1 cellular context compared by ENCODE assay signal in genomic region chr11:75786101-75786736, GRCh38.
A peak's percentile ranks its signal among the peaks of the same experiment; 100 is the strongest.
TF ChIP-seq lines count a peak whose summit lies in the region.

No MANE protein-coding gene starts in this region.

TF ChIP-seq in GM12878, 131 proteins besides CTCF, POLR2A, EP300 and RAD21:
- TF ChIP-seq NBN (IDR thresholded peaks at IDR 0.05) (0 out of 2 replicates have a peak, but pooled peaks have one; percentile 44), PKNOX1 (IDR thresholded peaks at IDR 0.05) (no peak), NRF1 (conservative IDR thresholded peaks at IDR 0.05; ENCODE audit: low read depth, low read length) (no peak), ZNF24 (IDR thresholded peaks at IDR 0.05) (no peak), BHLHE40 (IDR thresholded peaks at IDR 0.05; ENCODE audit: borderline replicate concordance in 1 of 2, low read depth in 2 of 2, low read length in 1 of 2) (peak in 1 of 2 experiments; percentile 56; a peak in 1 of 4 replicates), SUZ12 (IDR thresholded peaks at IDR 0.05; ENCODE audit: unreplicated experiment) (no peak), MTA2 (IDR thresholded peaks at IDR 0.05; ENCODE audit: low read depth) (0 out of 2 replicates have a peak, but pooled peaks have one; percentile 28), HDGF (IDR thresholded peaks at IDR 0.05) (peak; percentile 47; the same call in 1 of the 2 replicates), E2F8 (IDR thresholded peaks at IDR 0.05; ENCODE audit: low read depth, partially characterized antibody) (no peak), PAX8 (IDR thresholded peaks at IDR 0.05) (no peak), DPF2 (IDR thresholded peaks at IDR 0.05) (peak; percentile 47; the same call in 1 of the 2 replicates)
- TF ChIP-seq, protein P1, sequence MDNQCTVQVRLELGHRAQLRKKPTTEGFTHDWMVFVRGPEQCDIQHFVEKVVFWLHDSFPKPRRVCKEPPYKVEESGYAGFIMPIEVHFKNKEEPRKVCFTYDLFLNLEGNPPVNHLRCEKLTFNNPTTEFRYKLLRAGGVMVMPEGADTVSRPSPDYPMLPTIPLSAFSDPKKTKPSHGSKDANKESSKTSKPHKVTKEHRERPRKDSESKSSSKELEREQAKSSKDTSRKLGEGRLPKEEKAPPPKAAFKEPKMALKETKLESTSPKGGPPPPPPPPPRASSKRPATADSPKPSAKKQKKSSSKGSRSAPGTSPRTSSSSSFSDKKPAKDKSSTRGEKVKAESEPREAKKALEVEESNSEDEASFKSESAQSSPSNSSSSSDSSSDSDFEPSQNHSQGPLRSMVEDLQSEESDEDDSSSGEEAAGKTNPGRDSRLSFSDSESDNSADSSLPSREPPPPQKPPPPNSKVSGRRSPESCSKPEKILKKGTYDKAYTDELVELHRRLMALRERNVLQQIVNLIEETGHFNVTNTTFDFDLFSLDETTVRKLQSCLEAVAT (IDR thresholded peaks at IDR 0.05): 0 out of 2 replicates have a peak, but pooled peaks have one; percentile 25
- TF ChIP-seq, protein P2, sequence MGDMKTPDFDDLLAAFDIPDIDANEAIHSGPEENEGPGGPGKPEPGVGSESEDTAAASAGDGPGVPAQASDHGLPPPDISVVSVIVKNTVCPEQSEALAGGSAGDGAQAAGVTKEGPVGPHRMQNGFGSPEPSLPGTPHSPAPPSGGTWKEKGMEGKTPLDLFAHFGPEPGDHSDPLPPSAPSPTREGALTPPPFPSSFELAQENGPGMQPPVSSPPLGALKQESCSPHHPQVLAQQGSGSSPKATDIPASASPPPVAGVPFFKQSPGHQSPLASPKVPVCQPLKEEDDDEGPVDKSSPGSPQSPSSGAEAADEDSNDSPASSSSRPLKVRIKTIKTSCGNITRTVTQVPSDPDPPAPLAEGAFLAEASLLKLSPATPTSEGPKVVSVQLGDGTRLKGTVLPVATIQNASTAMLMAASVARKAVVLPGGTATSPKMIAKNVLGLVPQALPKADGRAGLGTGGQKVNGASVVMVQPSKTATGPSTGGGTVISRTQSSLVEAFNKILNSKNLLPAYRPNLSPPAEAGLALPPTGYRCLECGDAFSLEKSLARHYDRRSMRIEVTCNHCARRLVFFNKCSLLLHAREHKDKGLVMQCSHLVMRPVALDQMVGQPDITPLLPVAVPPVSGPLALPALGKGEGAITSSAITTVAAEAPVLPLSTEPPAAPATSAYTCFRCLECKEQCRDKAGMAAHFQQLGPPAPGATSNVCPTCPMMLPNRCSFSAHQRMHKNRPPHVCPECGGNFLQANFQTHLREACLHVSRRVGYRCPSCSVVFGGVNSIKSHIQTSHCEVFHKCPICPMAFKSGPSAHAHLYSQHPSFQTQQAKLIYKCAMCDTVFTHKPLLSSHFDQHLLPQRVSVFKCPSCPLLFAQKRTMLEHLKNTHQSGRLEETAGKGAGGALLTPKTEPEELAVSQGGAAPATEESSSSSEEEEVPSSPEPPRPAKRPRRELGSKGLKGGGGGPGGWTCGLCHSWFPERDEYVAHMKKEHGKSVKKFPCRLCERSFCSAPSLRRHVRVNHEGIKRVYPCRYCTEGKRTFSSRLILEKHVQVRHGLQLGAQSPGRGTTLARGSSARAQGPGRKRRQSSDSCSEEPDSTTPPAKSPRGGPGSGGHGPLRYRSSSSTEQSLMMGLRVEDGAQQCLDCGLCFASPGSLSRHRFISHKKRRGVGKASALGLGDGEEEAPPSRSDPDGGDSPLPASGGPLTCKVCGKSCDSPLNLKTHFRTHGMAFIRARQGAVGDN (IDR thresholded peaks at IDR 0.05): peak; percentile 79
